1 cellular context compared by ENCODE assay signal in genomic region chr19:17109962-17110598, GRCh38.
TF ChIP-seq lines count a peak whose summit lies in the region.

No MANE protein-coding gene starts in this region.

TF ChIP-seq in SK-N-SH, 30 proteins besides CTCF, POLR2A, EP300 and RAD21 (continued from another document):
- TF ChIP-seq RXRA (IDR thresholded peaks at IDR 0.05; ENCODE audit: borderline replicate concordance, low read depth), result no peak
- TF ChIP-seq RFX5 (IDR thresholded peaks at IDR 0.05; ENCODE audit: low read length), result no peak
